In genomic region chr2:44191739-44192138, GRCh38 we compare ENCODE assay signal across 9 cellular contexts. TPM values are rescaled to one million over a fixed set of nuclear protein-coding genes. Genes with fewer than 3 reads are reported as not detected.
DNase-seq lines count a peak whose midpoint lies in the region; ATAC-seq and TF ChIP-seq lines count a peak whose summit lies in the region.
"Had no signal": no experiment of that assay in that cellular context is flagged by ENCODE, and none has a peak within 500 bp of the region (broad histone marks: within the 10 kb centered on the region; RNA-seq: fewer than 3 reads in every experiment).

No MANE protein-coding gene starts in this region.

- CTCF ChIA-PET in activated CD4-positive, alpha-beta memory T cell treated with anti-CD3 and anti-CD28 coated beads, Interleukin-2, amount 10 ng/mL, durations not matched to agents 7 days and 5 days (lab: Charles Lee) = interaction anchor here (1.8 kb wide), 1 partner anchor 10 kb away, joined by 5 read pairs; no protein-coding TSS in a partner anchor

- POLR2A ChIA-PET in activated CD4-positive, alpha-beta memory T cell treated with anti-CD3 and anti-CD28 coated beads, Interleukin-2, amount 10 ng/mL, durations not matched to agents 7 days and 5 days (lab: Charles Lee) = interaction anchor here (1.0 kb wide), 1 partner anchor 21 kb away, joined by 4 read pairs; no protein-coding TSS in a partner anchor

- no peak for TF ChIP-seq CTCF in GM06990 (IDR thresholded peaks at IDR 0.05; ENCODE audit: insufficient read depth, low read length, poor library complexity, severe bottlenecking)
- TF ChIP-seq CTCF in upper lobe of right lung (IDR thresholded peaks at IDR 0.05) = no peak

- intact Hi-C loops in upper lobe of right lung (cut with DNase I) = no loop called here

- H3K36me3 ChIP-seq in GM06990 (ENCODE audit: control insufficient read depth, insufficient read depth, low read length) (no peaks in the 10 kb centered on the region; the same call in none of the 2 replicates), upper lobe of right lung (peaks cover 4% of the 10 kb centered on the region)

- ATAC-seq in GM19324 (IDR thresholded peaks at IDR 0.05; ENCODE audit: low FRiP score, unreplicated experiment) (peak; percentile 75), HG02973 (IDR thresholded peaks at IDR 0.05; ENCODE audit: unreplicated experiment) (peak; percentile 85), upper lobe of right lung (no peak)

- no peaks in the 10 kb centered on the region for H3K9me3 ChIP-seq in upper lobe of right lung

- DNase-seq in GM06990 (ENCODE audit: extremely low read depth, insufficient read length) = no peak
- no peak for DNase-seq in activated CD4-positive, alpha-beta memory T cell treated with anti-CD3 and anti-CD28 coated beads, Interleukin-2, amount 10 ng/mL, durations not matched to agents 7 days and 5 days
- DNase-seq in SW480 (ENCODE audit: low spot score) = no peak
- no peak for DNase-seq in AML-193 (lab: John Stamatoyannopoulos, UW)
- no peak for DNase-seq in upper lobe of right lung
- no peak for DNase-seq in NCI-H1694 treated with DMSO at 0.1 percent for 48 hours (lab: John Stamatoyannopoulos, UW)
- DNase-seq: PC-9 had no signal

- no peak overlapping the region for H3K4me3 Mint-ChIP-seq in activated CD4-positive, alpha-beta memory T cell treated with anti-CD3 and anti-CD28 coated beads, Interleukin-2, amount 10 ng/mL, durations not matched to agents 7 days and 5 days

- H3K27ac ChIP-seq in upper lobe of right lung = no peak overlapping the region
- H3K27ac ChIP-seq: PC-9 had no signal

- H3K27me3 Mint-ChIP-seq in activated CD4-positive, alpha-beta memory T cell treated with anti-CD3 and anti-CD28 coated beads, Interleukin-2, amount 10 ng/mL, durations not matched to agents 7 days and 5 days = no peaks in the 10 kb centered on the region

- peaks cover 32% of the 10 kb centered on the region for H3K4me1 Mint-ChIP-seq in activated CD4-positive, alpha-beta memory T cell treated with anti-CD3 and anti-CD28 coated beads, Interleukin-2, amount 10 ng/mL, durations not matched to agents 7 days and 5 days

- H3K4me3 ChIP-seq in GM06990 (replicated peaks; ENCODE audit: low read depth, low read length) (peak overlapping the region; percentile 25), upper lobe of right lung (no peak overlapping the region)
- H3K4me3 ChIP-seq: PC-9 had no signal

- peaks cover 32% of the 10 kb centered on the region for H3K36me3 Mint-ChIP-seq in activated CD4-positive, alpha-beta memory T cell treated with anti-CD3 and anti-CD28 coated beads, Interleukin-2, amount 10 ng/mL, durations not matched to agents 7 days and 5 days (ENCODE audit: low read depth)

- H3K27me3 ChIP-seq in GM06990 (replicated peaks; ENCODE audit: control insufficient read depth, insufficient read depth, low read length) (no peaks in the 10 kb centered on the region), upper lobe of right lung (no peaks in the 10 kb centered on the region)

- H3K27ac Mint-ChIP-seq in activated CD4-positive, alpha-beta memory T cell treated with anti-CD3 and anti-CD28 coated beads, Interleukin-2, amount 10 ng/mL, durations not matched to agents 7 days and 5 days = peak overlapping the region; percentile 27

- H3K4me1 ChIP-seq in upper lobe of right lung = peaks cover 18% of the 10 kb centered on the region

- no peaks in the 10 kb centered on the region for H3K9me3 Mint-ChIP-seq in activated CD4-positive, alpha-beta memory T cell treated with anti-CD3 and anti-CD28 coated beads, Interleukin-2, amount 10 ng/mL, durations not matched to agents 7 days and 5 days

RNA-seq across cellular contexts. Expression of gene PPM1B, which starts 23.1 kb away (rescaled TPM):
- total RNA-seq in activated CD4-positive, alpha-beta memory T cell treated with anti-CD3 and anti-CD28 coated beads, Interleukin-2, amount 10 ng/mL, durations not matched to agents 7 days and 5 days = 10 to 100 TPM; 57.0 to 60.9 TPM
- 45.8 TPM for total RNA-seq in upper lobe of right lung
